ENCODE assay signal across 9 cellular contexts in the genomic region with DNA sequence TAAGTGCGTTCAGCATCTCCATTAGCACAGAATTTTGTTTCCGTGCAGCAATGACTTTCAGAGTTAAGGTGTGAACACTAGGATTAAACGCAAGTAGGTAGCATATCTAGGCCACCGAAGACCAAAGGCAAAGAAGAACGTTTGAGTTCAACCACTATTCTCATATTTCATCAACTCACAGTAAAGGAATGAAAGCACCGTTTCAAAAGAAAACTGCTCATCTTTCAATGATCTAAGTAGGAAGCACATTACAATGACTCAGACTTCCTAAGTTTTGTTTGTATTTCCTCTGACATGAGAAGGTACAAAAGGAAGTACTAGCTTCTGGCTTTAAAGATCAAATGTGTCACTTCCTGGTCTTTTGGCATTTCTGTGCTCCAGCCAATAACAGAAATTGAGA. TPM values are rescaled to one million over a fixed set of nuclear protein-coding genes. Genes with fewer than 3 reads are reported as not detected.
A peak's percentile ranks its signal among the peaks of the same experiment; 100 is the strongest.
DNase-seq lines count a peak whose midpoint lies in the region; ATAC-seq and TF ChIP-seq lines count a peak whose summit lies in the region.
"Had no signal": no experiment of that assay in that cellular context is flagged by ENCODE, and none has a peak within 500 bp of the region (broad histone marks: within the 10 kb centered on the region; RNA-seq: fewer than 3 reads in every experiment).

No MANE protein-coding gene starts in this region.

- peaks cover 7% of the 10 kb centered on the region for H3K36me3 Mint-ChIP-seq in activated naive CD8-positive, alpha-beta T cell

- WGBS in liver = 79% methylated on average over 6 of the region's 6 CpGs

- peak; percentile 39 to 40 for DNase-seq in AML-193 (lab: John Stamatoyannopoulos, UW)
- DNase-seq in HPDE6-E6E7 (ENCODE audit: extremely low spot score) = peak; percentile 55
- no peak for DNase-seq in cortex of kidney (lab: John Stamatoyannopoulos, UW)
- no peak for DNase-seq in upper lobe of right lung
- DNase-seq: NCI-H1105 treated with DMSO at 0.1 percent for 48 hours had no signal

- H3K4me3 ChIP-seq in liver (ENCODE audit: low read depth in 1 of 3, low read length in 3 of 3) (no peak overlapping the region), upper lobe of right lung (no peak overlapping the region)

- peaks cover 0 to 17% (median 10%) of the 10 kb centered on the region in 4 donors for H3K36me3 ChIP-seq in liver (ENCODE audit: control insufficient read depth in 4 of 4, insufficient read depth in 3 of 4, low read depth in 1 of 4, low read length in 3 of 4)
- H3K36me3 ChIP-seq in upper lobe of right lung = peaks cover 52% of the 10 kb centered on the region

- H3K4me1 Mint-ChIP-seq in activated naive CD8-positive, alpha-beta T cell (ENCODE audit: low read depth) = peaks cover 26% of the 10 kb centered on the region

- TF ChIP-seq RAD21 in liver (IDR thresholded peaks at IDR 0.05) = no peak

- no peak for ATAC-seq in HG02973 (IDR thresholded peaks at IDR 0.05; ENCODE audit: unreplicated experiment)
- no peak for ATAC-seq in HG02763 (IDR thresholded peaks at IDR 0.05; ENCODE audit: unreplicated experiment)
- ATAC-seq in upper lobe of right lung = no peak

- no peaks in the 10 kb centered on the region for H3K27me3 ChIP-seq in liver (ENCODE audit: control insufficient read depth in 4 of 4, insufficient read depth in 4 of 4, low read length in 3 of 4)
- no peaks in the 10 kb centered on the region for H3K27me3 ChIP-seq in upper lobe of right lung

- H3K4me3 Mint-ChIP-seq in activated naive CD8-positive, alpha-beta T cell = peak overlapping the region; percentile 47

- no peaks in the 10 kb centered on the region for H3K9me3 Mint-ChIP-seq in activated naive CD8-positive, alpha-beta T cell (ENCODE audit: low read depth)

- H3K27ac ChIP-seq in liver (ENCODE audit: low read depth in 1 of 2, low read length in 2 of 2) (no peak overlapping the region), upper lobe of right lung (no peak overlapping the region)

- no peaks in the 10 kb centered on the region for H3K9me3 ChIP-seq in liver (ENCODE audit: control insufficient read depth in 4 of 4, low read length in 3 of 4)
- no peaks in the 10 kb centered on the region for H3K9me3 ChIP-seq in upper lobe of right lung

- no peak for TF ChIP-seq CTCF in liver (IDR thresholded peaks at IDR 0.05; ENCODE audit: low read depth, low read length, missing input control)
- TF ChIP-seq CTCF in upper lobe of right lung (IDR thresholded peaks at IDR 0.05) = no peak

- H3K4me1 ChIP-seq in liver (ENCODE audit: control insufficient read depth in 4 of 4, insufficient read depth in 4 of 4, low read length in 3 of 4) = no peaks in the 10 kb centered on the region
- H3K4me1 ChIP-seq in upper lobe of right lung = no peaks in the 10 kb centered on the region

- H3K9ac ChIP-seq in liver (ENCODE audit: low read depth in 1 of 2, low read length in 2 of 2) = no peak overlapping the region

- peak overlapping the region; percentile 86 for H3K27ac Mint-ChIP-seq in activated naive CD8-positive, alpha-beta T cell

- intact Hi-C loops in upper lobe of right lung (cut with DNase I) = no loop called here

- no peaks in the 10 kb centered on the region for H3K27me3 Mint-ChIP-seq in activated naive CD8-positive, alpha-beta T cell

TF ChIP-seq in liver, 16 proteins besides CTCF, POLR2A, EP300 and RAD21:
- peak; percentile 30 to 35 for TF ChIP-seq JUND (IDR thresholded peaks at IDR 0.05)
- TF ChIP-seq GABPA (IDR thresholded peaks at IDR 0.05 in 1 of 2, conservative IDR thresholded peaks at IDR 0.05 in 1 of 2) = peak in 1 of 2 donors; percentile 12
- TF ChIP-seq HNF4G (IDR thresholded peaks at IDR 0.05) = no peak
- TF ChIP-seq NR2F2 (IDR thresholded peaks at IDR 0.05) = peak; percentile 46
- TF ChIP-seq HNF4A (conservative IDR thresholded peaks at IDR 0.05) = no peak
- TF ChIP-seq, protein P1, sequence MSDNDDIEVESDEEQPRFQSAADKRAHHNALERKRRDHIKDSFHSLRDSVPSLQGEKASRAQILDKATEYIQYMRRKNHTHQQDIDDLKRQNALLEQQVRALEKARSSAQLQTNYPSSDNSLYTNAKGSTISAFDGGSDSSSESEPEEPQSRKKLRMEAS (IDR thresholded peaks at IDR 0.05) = peak; percentile 12
- TF ChIP-seq TAF1 (conservative IDR thresholded peaks at IDR 0.05) = no peak

RNA-seq across cellular contexts. Expression of a gene that starts 57.6 kb away (rescaled TPM):
- total RNA-seq in liver (100 to 1,000 TPM in 1 of 2 donors, 10 to 100 TPM in 1; 54.2 to 152 TPM), upper lobe of right lung (20.9 TPM)
- 100 to 1,000 TPM; 102 to 162 TPM for polyA plus RNA-seq in liver

Comparison
In these comparisons a context has a peak if more than half of its experiments do, and no peak if none do; other contexts are left out.
1. DNase-seq: peak in AML-193 (2 of 2) and HPDE6-E6E7 (single experiment); none in cortex of kidney (single experiment) and upper lobe of right lung (single experiment).